In genomic region chr19:54114340-54114826, GRCh38 we compare ENCODE assay signal across 1 cellular context.
TF ChIP-seq lines count a peak whose summit lies in the region.

No MANE protein-coding gene starts in this region.

TF ChIP-seq in K562, 482 proteins besides CTCF, POLR2A, EP300 and RAD21:
- TF ChIP-seq HDAC1 (IDR thresholded peaks at IDR 0.05): no peak
- no peak for TF ChIP-seq ZNF707 (CRISPR knock-in tag; conservative IDR thresholded peaks at IDR 0.05)
- no peak for TF ChIP-seq HNRNPLL (IDR thresholded peaks at IDR 0.05; ENCODE audit: low read depth, low read length, poor library complexity, severe bottlenecking)
- TF ChIP-seq RBFOX2 (IDR thresholded peaks at IDR 0.05; ENCODE audit: low read depth, low read length): peak; percentile 51; the same call in 1 of the 2 replicates
- TF ChIP-seq POLR2G (IDR thresholded peaks at IDR 0.05; ENCODE audit: low read depth, low read length): peak; percentile 77
- no peak for TF ChIP-seq HOMEZ (CRISPR knock-in tag; IDR thresholded peaks at IDR 0.05)
